ENCODE assay signal across 13 cellular contexts in genomic region chr4:48065587-48066052, GRCh38. TPM values are rescaled to one million over a fixed set of nuclear protein-coding genes. Genes with fewer than 3 reads are reported as not detected.
DNase-seq lines count a peak whose midpoint lies in the region; ATAC-seq and TF ChIP-seq lines count a peak whose summit lies in the region.
"Had no signal": no experiment of that assay in that cellular context is flagged by ENCODE, and none has a peak within 500 bp of the region (broad histone marks: within the 10 kb centered on the region; RNA-seq: fewer than 3 reads in every experiment).

No MANE protein-coding gene starts in this region.

- H3K4me3 ChIP-seq in sigmoid colon: no peak overlapping the region
- H3K4me3 ChIP-seq: neural progenitor cell, spleen had no signal

- no peaks in the 10 kb centered on the region for H3K27me3 Mint-ChIP-seq in activated naive CD8-positive, alpha-beta T cell treated with anti-CD3 and anti-CD28 coated beads, Interleukin-2, amount 50 U/mL, for 24 hours
- H3K27me3 Mint-ChIP-seq: T-helper 17 cell had no signal

- H3K36me3 Mint-ChIP-seq in activated naive CD8-positive, alpha-beta T cell treated with anti-CD3 and anti-CD28 coated beads, Interleukin-2, amount 50 U/mL, for 24 hours (ENCODE audit: low read depth): peaks cover 26% of the 10 kb centered on the region
- H3K36me3 Mint-ChIP-seq: neural progenitor cell had no signal

- H3K9me3 ChIP-seq in sigmoid colon: no peaks in the 10 kb centered on the region

- peak overlapping the region; percentile 47 for H3K27ac Mint-ChIP-seq in activated naive CD8-positive, alpha-beta T cell treated with anti-CD3 and anti-CD28 coated beads, Interleukin-2, amount 50 U/mL, for 24 hours
- H3K27ac Mint-ChIP-seq: neural progenitor cell, T-helper 17 cell had no signal

- no peak overlapping the region for H3K4me3 Mint-ChIP-seq in activated naive CD8-positive, alpha-beta T cell treated with anti-CD3 and anti-CD28 coated beads, Interleukin-2, amount 50 U/mL, for 24 hours
- H3K4me3 Mint-ChIP-seq: neural progenitor cell, T-helper 17 cell had no signal

- intact Hi-C loops in sigmoid colon (cut with DNase I): no loop called here

- TF ChIP-seq CTCF in GM20000 (IDR thresholded peaks at IDR 0.05; ENCODE audit: extremely low read depth, missing control alignments) (no peak), GM13976 (IDR thresholded peaks at IDR 0.05; ENCODE audit: borderline replicate concordance, control extremely low read depth, extremely low read depth, insufficient read depth, missing control alignments) (no peak), sigmoid colon (IDR thresholded peaks at IDR 0.05) (no peak)

- 83 to 95% methylated on average over 1 of the region's 1 CpG for WGBS in sigmoid colon, 2 donors

- DNase-seq in GM20000 (ENCODE audit: low spot score) (peak; percentile 32), GM13976 (ENCODE audit: low spot score) (no peak), sigmoid colon (no peak)
- no peak for DNase-seq in activated naive CD8-positive, alpha-beta T cell treated with anti-CD3 and anti-CD28 coated beads, Interleukin-2, amount 50 U/mL, for 24 hours
- no peak for DNase-seq in stimulated activated CD4-positive, alpha-beta T cell treated with anti-CD3 and anti-CD28 coated beads, Interleukin-2, amount 100 ng/mL, for 24 hours
- DNase-seq: NCI-H1048; spleen; stimulated activated CD8-positive, alpha-beta memory T cell treated with anti-CD3 and anti-CD28 coated beads, Interleukin-4, amount 100 ng/mL, for 48 hours; T-helper 17 cell had no signal

- peaks cover 4% of the 10 kb centered on the region for H3K9me3 Mint-ChIP-seq in activated naive CD8-positive, alpha-beta T cell treated with anti-CD3 and anti-CD28 coated beads, Interleukin-2, amount 50 U/mL, for 24 hours

- H3K36me3 ChIP-seq in sigmoid colon: no peaks in the 10 kb centered on the region
- H3K36me3 ChIP-seq: neural progenitor cell had no signal

- ATAC-seq in GM18520 (IDR thresholded peaks at IDR 0.05; ENCODE audit: unreplicated experiment) (peak; percentile 70), HG02973 (IDR thresholded peaks at IDR 0.05; ENCODE audit: unreplicated experiment) (peak; percentile 65)
- ATAC-seq in activated naive CD8-positive, alpha-beta T cell treated with anti-CD3 and anti-CD28 coated beads, Interleukin-2, amount 50 U/mL, for 24 hours: peak; percentile 93
- ATAC-seq: T-helper 17 cell had no signal

- in situ Hi-C loops in GM13976 (cut with MboI; ENCODE audit: low sequenced_read_pairs, unreplicated experiment): no loop called here

- peaks cover 37% of the 10 kb centered on the region for H3K4me1 Mint-ChIP-seq in activated naive CD8-positive, alpha-beta T cell treated with anti-CD3 and anti-CD28 coated beads, Interleukin-2, amount 50 U/mL, for 24 hours
- H3K4me1 Mint-ChIP-seq: neural progenitor cell, T-helper 17 cell had no signal

- H3K27ac ChIP-seq in sigmoid colon: no peak overlapping the region
- H3K27ac ChIP-seq: neural progenitor cell, spleen had no signal

- no peak for TF ChIP-seq POLR2A in sigmoid colon (IDR thresholded peaks at IDR 0.05)

- no peaks in the 10 kb centered on the region for H3K27me3 ChIP-seq in sigmoid colon
- H3K27me3 ChIP-seq: neural progenitor cell, spleen had no signal

- TF ChIP-seq EP300 in sigmoid colon (IDR thresholded peaks at IDR 0.05): no peak

- H3K4me1 ChIP-seq in sigmoid colon: no peaks in the 10 kb centered on the region
- H3K4me1 ChIP-seq: neural progenitor cell, spleen had no signal

RNA-seq across cellular contexts. Expression of gene NIPAL1, which starts 49.0 kb away (rescaled TPM):
- under 1 TPM in 3 of 4 donors, not detected in 1; 0.33 to 0.81 (median 0.36) TPM for total RNA-seq in sigmoid colon
- 1 to 10 TPM; 5.8 to 8.6 (median 6.6) TPM for polyA plus RNA-seq in sigmoid colon

RNA-seq across cellular contexts. Expression of gene CNGA1, which starts 49.1 kb away (rescaled TPM):
- under 1 TPM in 1 of 4 donors, not detected in 3; 0.16 TPM for total RNA-seq in sigmoid colon
- polyA plus RNA-seq in sigmoid colon: 1 to 10 TPM in 2 of 3 donors, under 1 TPM in 1; 0.90 to 3.0 (median 2.4) TPM
- total RNA-seq: fibroblast of lung, T-helper 17 cell had no signal
- polyA plus RNA-seq: fibroblast of lung had no signal
